ENCODE assay signal across 10 cellular contexts in the genomic region with DNA sequence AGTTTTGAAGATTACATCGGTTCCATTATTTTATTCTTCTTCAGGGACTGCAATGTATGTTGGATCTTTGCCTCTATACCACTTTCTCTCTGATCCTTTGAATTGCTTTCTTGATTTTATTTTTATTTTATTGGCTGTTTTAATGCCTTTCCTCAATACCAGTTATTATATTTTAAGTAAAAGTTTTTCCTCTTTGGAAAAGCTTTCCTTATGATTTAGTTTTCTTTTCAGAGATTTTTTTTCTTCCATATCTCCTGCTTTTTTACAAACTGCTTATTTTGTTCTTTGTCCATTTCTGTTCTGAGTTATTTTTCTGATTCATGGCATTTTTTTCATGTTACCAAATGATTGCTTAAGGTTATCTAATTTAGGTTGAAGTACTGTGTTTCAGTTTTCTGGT. TPM values are rescaled to one million over a fixed set of nuclear protein-coding genes. Genes with fewer than 3 reads are reported as not detected.
DNase-seq lines count a peak whose midpoint lies in the region; ATAC-seq, FAIRE-seq and TF ChIP-seq lines count a peak whose summit lies in the region.
"Had no signal": no experiment of that assay in that cellular context is flagged by ENCODE, and none has a peak within 500 bp of the region (broad histone marks: within the 10 kb centered on the region; RNA-seq: fewer than 3 reads in every experiment).

No MANE protein-coding gene starts in this region.

- no peak overlapping the region for H3K27ac Mint-ChIP-seq in activated CD4-positive, alpha-beta T cell treated with anti-CD3 and anti-CD28 coated beads for 36 hours
- peak overlapping the region; percentile 97 for H3K27ac Mint-ChIP-seq in activated CD8-positive, alpha-beta T cell treated with anti-CD3 and anti-CD28 coated beads for 36 hours
- peak overlapping the region; percentile 99 for H3K27ac Mint-ChIP-seq in stimulated activated effector memory CD8-positive, alpha-beta T cell treated with anti-CD3 and anti-CD28 coated beads, Interleukin-12 subunit alpha, Interleukin-12 subunit beta, amount 100 ng/mL, for 72 hours

- DNase-seq in activated CD4-positive, alpha-beta T cell treated with anti-CD3 and anti-CD28 coated beads for 36 hours = no peak
- no peak for DNase-seq in activated CD4-positive, alpha-beta T cell treated with anti-CD3 and anti-CD28 coated beads, Interleukin-2, amount 50 U/mL, for 1 hour
- no peak for DNase-seq in activated CD8-positive, alpha-beta T cell treated with anti-CD3 and anti-CD28 coated beads for 36 hours
- no peak for DNase-seq in stimulated activated effector memory CD8-positive, alpha-beta T cell treated with anti-CD3 and anti-CD28 coated beads, Interleukin-12 subunit alpha, Interleukin-12 subunit beta, amount 100 ng/mL, for 72 hours (ENCODE audit: low spot score in 2 of 2)
- DNase-seq in LoVo (ENCODE audit: low spot score) (no peak), omental fat pad (ENCODE audit: low spot score) (no peak)
- DNase-seq: WERI-Rb-1 had no signal

- intact Hi-C loops in activated CD4-positive, alpha-beta T cell treated with anti-CD3 and anti-CD28 coated beads for 36 hours (cut with DNase I, micrococcal nuclease) = loop anchor here (1.0 to 10.0 kb wide), 15 partner anchors 11 to 609 kb away; a partner anchor contains a TSS
- intact Hi-C loops in activated CD8-positive, alpha-beta T cell treated with anti-CD3 and anti-CD28 coated beads for 36 hours (cut with micrococcal nuclease) = loop anchor here (10.0 kb wide), 2 partner anchors 307 to 347 kb away; a partner anchor contains a TSS

- POLR2A ChIA-PET in activated CD4-positive, alpha-beta T cell treated with anti-CD3 and anti-CD28 coated beads for 36 hours (lab: Charles Lee) = interaction anchor here (0.6 to 2.2 kb wide), 6 partner anchors 12 to 310 kb away, joined by 3 to 11 read pairs (median 4); a partner anchor contains a TSS
- POLR2A ChIA-PET in activated CD8-positive, alpha-beta T cell treated with anti-CD3 and anti-CD28 coated beads for 36 hours (lab: Charles Lee) = interaction anchor here (1.3 to 2.2 kb wide), 4 partner anchors 15 to 68 kb away, joined by 3 to 13 read pairs (median 6); a partner anchor contains a TSS

- H3K27me3 Mint-ChIP-seq in activated CD4-positive, alpha-beta T cell treated with anti-CD3 and anti-CD28 coated beads for 36 hours = no peaks in the 10 kb centered on the region
- peaks cover 2% of the 10 kb centered on the region for H3K27me3 Mint-ChIP-seq in activated CD8-positive, alpha-beta T cell treated with anti-CD3 and anti-CD28 coated beads for 36 hours

- peak; percentile 66 for FAIRE-seq in islet of Langerhans (lab: Jason Lieb, UNC)
- FAIRE-seq: bronchial epithelial cell had no signal

- peaks cover 18% of the 10 kb centered on the region for H3K4me1 Mint-ChIP-seq in activated CD4-positive, alpha-beta T cell treated with anti-CD3 and anti-CD28 coated beads for 36 hours
- H3K4me1 Mint-ChIP-seq in activated CD8-positive, alpha-beta T cell treated with anti-CD3 and anti-CD28 coated beads for 36 hours (ENCODE audit: low read depth) = peaks cover 16% of the 10 kb centered on the region
- peaks cover 24% of the 10 kb centered on the region for H3K4me1 Mint-ChIP-seq in stimulated activated effector memory CD8-positive, alpha-beta T cell treated with anti-CD3 and anti-CD28 coated beads, Interleukin-12 subunit alpha, Interleukin-12 subunit beta, amount 100 ng/mL, for 72 hours

- CTCF ChIA-PET in activated CD4-positive, alpha-beta T cell treated with anti-CD3 and anti-CD28 coated beads for 36 hours (lab: Charles Lee) = interaction anchor here (0.6 to 2.1 kb wide), 12 partner anchors 8 to 499 kb away, joined by 3 to 9 read pairs (median 4); a partner anchor contains a TSS
- CTCF ChIA-PET in activated CD8-positive, alpha-beta T cell treated with anti-CD3 and anti-CD28 coated beads for 36 hours (lab: Charles Lee) = interaction anchor here (0.9 to 2.1 kb wide), 4 partner anchors 8 to 339 kb away, joined by 3 to 10 read pairs (median 8); a partner anchor contains a TSS

- TF ChIP-seq CTCF in activated CD8-positive, alpha-beta T cell treated with anti-CD3 and anti-CD28 coated beads for 36 hours (IDR thresholded peaks at IDR 0.05) = no peak
- TF ChIP-seq CTCF in omental fat pad (IDR thresholded peaks at IDR 0.05) = no peak

- no peaks in the 10 kb centered on the region for H3K9me3 Mint-ChIP-seq in activated CD4-positive, alpha-beta T cell treated with anti-CD3 and anti-CD28 coated beads for 36 hours (ENCODE audit: low read depth)
- H3K9me3 Mint-ChIP-seq in activated CD8-positive, alpha-beta T cell treated with anti-CD3 and anti-CD28 coated beads for 36 hours = no peaks in the 10 kb centered on the region
- no peaks in the 10 kb centered on the region for H3K9me3 Mint-ChIP-seq in stimulated activated effector memory CD8-positive, alpha-beta T cell treated with anti-CD3 and anti-CD28 coated beads, Interleukin-12 subunit alpha, Interleukin-12 subunit beta, amount 100 ng/mL, for 72 hours

- peak overlapping the region; percentile 86 for H3K4me3 Mint-ChIP-seq in activated CD4-positive, alpha-beta T cell treated with anti-CD3 and anti-CD28 coated beads for 36 hours
- H3K4me3 Mint-ChIP-seq in activated CD8-positive, alpha-beta T cell treated with anti-CD3 and anti-CD28 coated beads for 36 hours = peak overlapping the region; percentile 99
- peak overlapping the region; percentile 82 for H3K4me3 Mint-ChIP-seq in stimulated activated effector memory CD8-positive, alpha-beta T cell treated with anti-CD3 and anti-CD28 coated beads, Interleukin-12 subunit alpha, Interleukin-12 subunit beta, amount 100 ng/mL, for 72 hours

- peaks cover 10% of the 10 kb centered on the region for H3K36me3 Mint-ChIP-seq in activated CD4-positive, alpha-beta T cell treated with anti-CD3 and anti-CD28 coated beads for 36 hours (ENCODE audit: low read depth)
- peaks cover 9% of the 10 kb centered on the region for H3K36me3 Mint-ChIP-seq in activated CD8-positive, alpha-beta T cell treated with anti-CD3 and anti-CD28 coated beads for 36 hours (ENCODE audit: low read depth)
- peaks cover 33% of the 10 kb centered on the region for H3K36me3 Mint-ChIP-seq in stimulated activated effector memory CD8-positive, alpha-beta T cell treated with anti-CD3 and anti-CD28 coated beads, Interleukin-12 subunit alpha, Interleukin-12 subunit beta, amount 100 ng/mL, for 72 hours

- no peak for ATAC-seq in activated CD4-positive, alpha-beta T cell treated with anti-CD3 and anti-CD28 coated beads for 36 hours
- ATAC-seq in activated CD8-positive, alpha-beta T cell treated with anti-CD3 and anti-CD28 coated beads for 36 hours = no peak
- ATAC-seq in stimulated activated effector memory CD8-positive, alpha-beta T cell treated with anti-CD3 and anti-CD28 coated beads, Interleukin-12 subunit alpha, Interleukin-12 subunit beta, amount 100 ng/mL, for 72 hours = no peak
- ATAC-seq in GM18517 (IDR thresholded peaks at IDR 0.05; ENCODE audit: unreplicated experiment) (no peak), omental fat pad (ENCODE audit: low FRiP score) (no peak)

RNA-seq across cellular contexts. Expression of a gene that starts 11.5 kb away (rescaled TPM):
- total RNA-seq in activated CD4-positive, alpha-beta T cell treated with anti-CD3 and anti-CD28 coated beads for 36 hours = 10 to 100 TPM; 49.9 to 55.3 TPM
- 10 to 100 TPM; 47.6 to 50.1 TPM for total RNA-seq in activated CD8-positive, alpha-beta T cell treated with anti-CD3 and anti-CD28 coated beads for 36 hours
- 10 to 100 TPM; 38.3 to 49.6 (median 47.0) TPM for total RNA-seq in omental fat pad

RNA-seq across cellular contexts. Expression of a gene that starts 20.5 kb away (rescaled TPM):
- 10 to 100 TPM; 20.9 to 28.1 TPM for total RNA-seq in activated CD4-positive, alpha-beta T cell treated with anti-CD3 and anti-CD28 coated beads for 36 hours
- 10 to 100 TPM; 26.1 TPM for total RNA-seq in activated CD8-positive, alpha-beta T cell treated with anti-CD3 and anti-CD28 coated beads for 36 hours
- 10 to 100 TPM; 11.9 to 30.9 (median 20.6) TPM for total RNA-seq in omental fat pad

RNA-seq across cellular contexts. Expression of a gene that starts 20.6 kb away (rescaled TPM):
- total RNA-seq in activated CD4-positive, alpha-beta T cell treated with anti-CD3 and anti-CD28 coated beads for 36 hours = 10 to 100 TPM; 83.3 to 91.0 TPM
- total RNA-seq in activated CD8-positive, alpha-beta T cell treated with anti-CD3 and anti-CD28 coated beads for 36 hours = 10 to 100 TPM; 84.5 to 84.9 TPM
- 10 to 100 TPM; 49.6 to 76.6 (median 58.8) TPM for total RNA-seq in omental fat pad

RNA-seq across cellular contexts. Expression of a gene that starts 38.4 kb away (rescaled TPM):
- total RNA-seq in activated CD4-positive, alpha-beta T cell treated with anti-CD3 and anti-CD28 coated beads for 36 hours = 1 to 10 TPM; 2.1 to 3.0 TPM
- total RNA-seq in activated CD8-positive, alpha-beta T cell treated with anti-CD3 and anti-CD28 coated beads for 36 hours = 1 to 10 TPM; 2.9 to 3.2 TPM
- 1 to 10 TPM in 2 of 4 donors, under 1 TPM in 2; 0.84 to 2.5 (median 1.3) TPM for total RNA-seq in omental fat pad

RNA-seq across cellular contexts. Expression of a gene that starts 47.1 kb away (rescaled TPM):
- 10 to 100 TPM; 25.9 to 31.7 TPM for total RNA-seq in activated CD4-positive, alpha-beta T cell treated with anti-CD3 and anti-CD28 coated beads for 36 hours
- total RNA-seq in activated CD8-positive, alpha-beta T cell treated with anti-CD3 and anti-CD28 coated beads for 36 hours = 10 to 100 TPM; 30.1 to 31.8 TPM
- total RNA-seq in omental fat pad = 10 to 100 TPM; 21.2 to 29.9 (median 25.2) TPM
